ENCODE assay signal across 8 cellular contexts in genomic region chr19:58097783-58098681, GRCh38. TPM values are rescaled to one million over a fixed set of nuclear protein-coding genes. Genes with fewer than 3 reads are reported as not detected.
DNase-seq lines count a peak whose midpoint lies in the region; FAIRE-seq and TF ChIP-seq lines count a peak whose summit lies in the region.

A gene with protein sequence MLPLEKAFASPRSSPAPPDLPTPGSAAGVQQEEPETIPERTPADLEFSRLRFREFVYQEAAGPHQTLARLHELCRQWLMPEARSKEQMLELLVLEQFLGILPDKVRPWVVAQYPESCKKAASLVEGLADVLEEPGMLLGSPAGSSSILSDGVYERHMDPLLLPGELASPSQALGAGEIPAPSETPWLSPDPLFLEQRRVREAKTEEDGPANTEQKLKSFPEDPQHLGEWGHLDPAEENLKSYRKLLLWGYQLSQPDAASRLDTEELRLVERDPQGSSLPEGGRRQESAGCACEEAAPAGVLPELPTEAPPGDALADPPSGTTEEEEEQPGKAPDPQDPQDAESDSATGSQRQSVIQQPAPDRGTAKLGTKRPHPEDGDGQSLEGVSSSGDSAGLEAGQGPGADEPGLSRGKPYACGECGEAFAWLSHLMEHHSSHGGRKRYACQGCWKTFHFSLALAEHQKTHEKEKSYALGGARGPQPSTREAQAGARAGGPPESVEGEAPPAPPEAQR (minus strand): TSS chr19:58098231. CDS start chr19:58090267, 7,964 bp downstream.

- peak within 1 kb of the TSS; percentile 96 to 97 for H3K27ac ChIP-seq in kidney (ENCODE audit: low read depth in 2 of 2, low read length in 2 of 2)

- DNase-seq in COR-L47 (lab: John Stamatoyannopoulos, UW) (peak; percentile 96), H4 (ENCODE audit: low spot score) (peak; percentile 84), NCI-H2107 (lab: John Stamatoyannopoulos, UW) (peak; percentile 87), choroid plexus epithelial cell (ENCODE audit: low read depth) (peak; percentile 98), kidney (peak; percentile 99), RKO (ENCODE audit: low spot score) (no peak)
- DNase-seq in activated CD4-positive, alpha-beta T cell treated with anti-CD3 and anti-CD28 coated beads for 4 hours, result peak; percentile 93 to 96
- DNase-seq in stimulated activated CD4-positive, alpha-beta T cell treated with anti-CD3 and anti-CD28 coated beads, Interleukin-15, amount 100 ng/mL, for 1 hour (ENCODE audit: low read depth in 1 of 2, low spot score in 1 of 2), result peak; percentile 89 to 95

- intact Hi-C loops in kidney (cut with DNase I), result no loop called here

- H3K9me3 ChIP-seq in kidney (ENCODE audit: control insufficient read depth in 1 of 2, low read length in 2 of 2), result peaks cover 3 to 4% of the 10 kb centered on the region in 2 donors

- H3K36me3 ChIP-seq in kidney (ENCODE audit: control insufficient read depth in 1 of 2, insufficient read depth in 2 of 2, low read length in 2 of 2), result no peaks in the 10 kb centered on the region

- H3K9ac ChIP-seq in kidney (ENCODE audit: low read length in 2 of 2), result peak within 1 kb of the TSS; percentile 95 to 98

- peaks cover 0 to 6% of the 10 kb centered on the region in 2 donors for H3K4me1 ChIP-seq in kidney (ENCODE audit: control insufficient read depth in 1 of 2, insufficient read depth in 1 of 2, low read depth in 1 of 2, low read length in 2 of 2)

- TF ChIP-seq CTCF in choroid plexus epithelial cell (conservative IDR thresholded peaks at IDR 0.05; ENCODE audit: low read depth, low read length) (no peak), kidney (IDR thresholded peaks at IDR 0.05; ENCODE audit: borderline replicate concordance, extremely low read depth, insufficient read depth) (no peak)

- FAIRE-seq in kidney (lab: Jason Lieb, UNC), result peak; percentile 57

- H3K4me3 ChIP-seq in choroid plexus epithelial cell (ENCODE audit: low read depth, low read length) (peak within 1 kb of the TSS; percentile 93), kidney (ENCODE audit: low read length in 2 of 2) (peak within 1 kb of the TSS; percentile 92 to 94)

RNA-seq across cellular contexts. Expression of the gene that starts here (rescaled TPM):
- 2.2 and 3.8 TPM in 2 replicates for total RNA-seq in H4 (2014; rRNA removed; shearing (Covaris generic))
- 103 TPM for total RNA-seq in kidney
- polyA plus RNA-seq in kidney (ENCODE audit: insufficient read depth, low read depth, low replicate concordance), result 73.2 TPM

Comparison
In these comparisons a context has a peak if more than half of its experiments do, and no peak if none do; other contexts are left out.
1. RNA of the gene that starts here (total RNA-seq): 103 TPM in kidney (single experiment); 2.2 to 3.8 TPM in H4; every median in the first group is over 10 times any median in the second.